In the genomic region with DNA sequence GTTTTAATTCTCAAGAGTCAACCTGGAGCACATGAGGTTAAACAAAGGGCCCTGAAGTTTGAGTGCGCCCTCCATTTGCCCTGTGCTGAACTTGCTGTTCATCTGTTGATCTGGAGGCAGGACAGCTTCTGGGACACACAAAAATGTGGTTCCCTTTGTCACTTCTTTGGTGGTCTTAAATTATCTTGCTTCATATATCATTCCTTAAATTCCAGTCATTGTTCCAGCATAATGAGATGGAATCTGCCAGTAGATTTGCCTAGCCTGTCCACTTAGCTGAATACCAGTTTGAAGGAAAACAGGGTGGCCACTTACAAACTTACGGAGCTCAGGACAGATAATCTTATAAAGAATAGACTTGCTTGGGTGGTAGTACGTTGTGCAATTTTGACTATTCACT, we compare ENCODE assay signal across 34 cellular contexts. TPM values are rescaled to one million over a fixed set of nuclear protein-coding genes. Genes with fewer than 3 reads are reported as not detected.
"Had no signal": no experiment of that assay in that cellular context is flagged by ENCODE, and none has a peak within 500 bp of the region (broad histone marks: within the 10 kb centered on the region; RNA-seq: fewer than 3 reads in every experiment).

No MANE protein-coding gene starts in this region.

- H3K27me3 ChIP-seq: ascending aorta, cardiac muscle cell, Peyer's patch had no signal

- H3K4me3 ChIP-seq: ascending aorta, cardiac muscle cell, Peyer's patch had no signal

- DNase-seq: activated CD4-positive, alpha-beta memory T cell treated with anti-CD3 and anti-CD28 coated beads, Interleukin-2, amount 10 ng/mL, durations not matched to agents 7 days and 5 days; activated CD4-positive, alpha-beta T cell treated with anti-CD3 and anti-CD28 coated beads for 1 hour; activated CD4-positive, alpha-beta T cell treated with anti-CD3 and anti-CD28 coated beads for 48 hours; activated CD4-positive, CD25-positive, alpha-beta regulatory T cell; activated gamma-delta T cell; activated naive CD4-positive, alpha-beta T cell treated with Interleukin-2 at 50 U/mL for 16 hours; activated naive CD8-positive, alpha-beta T cell treated with anti-CD3 and anti-CD28 coated beads, Interleukin-2, amount 10 ng/mL, durations not matched to agents 7 days and 5 days; activated T-cell treated with anti-CD3 and anti-CD28 coated beads, Interleukin-2, amount 50 U/mL, for 1 hour; activated T-cell treated with anti-CD3 and anti-CD28 coated beads, Interleukin-2, amount 50 U/mL, for 72 hours; amygdala; NCI-H1092 treated with DMSO at 0.1 percent for 48 hours; NCI-H1417 treated with DMSO at 0.1 percent for 48 hours; NCI-H187 treated with DMSO at 0.1 percent for 48 hours; NCI-H2081 treated with DMSO at 0.1 percent for 48 hours; NCI-H345; NCI-H524 treated with DMSO at 0.1 percent for 48 hours; NCI-H748 treated with DMSO at 0.1 percent for 48 hours; NK-92 treated with Interleukin-12 subunit alpha and Interleukin-12 subunit beta, amount 100 ng/mL, for 24 hours; PC-3; Peyer's patch; RPMI8226; SHP77 treated with DMSO at 0.1 percent for 48 hours; SW 1271; T-helper 1 cell; T1000; WERI-Rb-1 had no signal

- H3K4me1 ChIP-seq: ascending aorta, Peyer's patch had no signal

- ATAC-seq: activated T-cell treated with anti-CD3 and anti-CD28 coated beads, Interleukin-2, amount 50 U/mL, for 72 hours; activated T-helper 17 cell treated with anti-CD3 and anti-CD28 coated beads, Interleukin-2, amount 50 U/mL, for 72 hours; PC-3 had no signal

- H3K36me3 ChIP-seq: ascending aorta, cardiac muscle cell, Peyer's patch, WERI-Rb-1 had no signal

- H3K27ac ChIP-seq: ascending aorta, cardiac muscle cell, Peyer's patch, WERI-Rb-1 had no signal

- H3K9me3 ChIP-seq: Peyer's patch had no signal

RNA-seq across cellular contexts. Expression of a gene that starts 0.9 kb away (rescaled TPM):
- total RNA-seq: activated CD4-positive, alpha-beta memory T cell treated with anti-CD3 and anti-CD28 coated beads, Interleukin-2, amount 10 ng/mL, durations not matched to agents 7 days and 5 days; activated CD8-positive, alpha-beta memory T cell treated with anti-CD3 and anti-CD28 coated beads for 36 hours; activated naive CD8-positive, alpha-beta T cell treated with anti-CD3 and anti-CD28 coated beads, Interleukin-2, amount 10 ng/mL, durations not matched to agents 7 days and 5 days; activated T-cell treated with anti-CD3 and anti-CD28 coated beads, Interleukin-2, amount 50 U/mL, for 72 hours; activated T-helper 17 cell treated with anti-CD3 and anti-CD28 coated beads, Interleukin-2, amount 50 U/mL, for 72 hours; ascending aorta; cardiac muscle cell; chondrocyte; M059J; NCI-H460; PC-3; Peyer's patch; T-helper 2 cell treated with Interferon-gamma antibody and Interleukin-4, amounts not matched to agents 100 ng/mL and 5 ng/mL, for 36 hours had no signal

RNA-seq across cellular contexts. Expression of a gene that starts 15.7 kb away (rescaled TPM):
- total RNA-seq: activated CD4-positive, alpha-beta memory T cell treated with anti-CD3 and anti-CD28 coated beads, Interleukin-2, amount 10 ng/mL, durations not matched to agents 7 days and 5 days; activated CD8-positive, alpha-beta memory T cell treated with anti-CD3 and anti-CD28 coated beads for 36 hours; activated naive CD8-positive, alpha-beta T cell treated with anti-CD3 and anti-CD28 coated beads, Interleukin-2, amount 10 ng/mL, durations not matched to agents 7 days and 5 days; activated T-cell treated with anti-CD3 and anti-CD28 coated beads, Interleukin-2, amount 50 U/mL, for 72 hours; activated T-helper 17 cell treated with anti-CD3 and anti-CD28 coated beads, Interleukin-2, amount 50 U/mL, for 72 hours; ascending aorta; chondrocyte; NCI-H460; PC-3; T-helper 2 cell treated with Interferon-gamma antibody and Interleukin-4, amounts not matched to agents 100 ng/mL and 5 ng/mL, for 36 hours had no signal
